ENCODE assay signal across 9 cellular contexts in the genomic region with DNA sequence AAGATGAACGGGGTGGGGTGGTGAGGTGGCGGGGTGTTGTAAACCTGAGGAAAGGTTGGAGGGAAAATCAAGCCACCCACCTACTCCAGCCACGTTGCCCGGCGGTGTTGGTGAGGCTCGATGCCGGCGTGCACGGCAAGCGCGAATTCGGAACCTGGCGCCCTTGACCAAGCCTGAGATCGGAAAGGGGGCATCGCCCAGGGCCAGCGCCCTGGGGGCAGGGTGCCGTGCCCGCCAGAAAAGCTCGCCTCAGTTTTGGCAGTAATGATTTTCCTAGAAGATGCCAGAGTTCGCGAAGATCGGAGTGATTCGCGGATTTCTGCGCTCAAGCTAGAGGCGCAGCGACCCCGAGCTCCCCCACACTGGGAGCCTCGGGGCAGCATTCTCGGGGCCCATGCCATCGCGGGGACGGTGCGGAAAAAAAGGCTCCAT. TPM values are rescaled to one million over a fixed set of nuclear protein-coding genes. Genes with fewer than 3 reads are reported as not detected.
DNase-seq lines count a peak whose midpoint lies in the region; ATAC-seq and TF ChIP-seq lines count a peak whose summit lies in the region.
"Had no signal": no experiment of that assay in that cellular context is flagged by ENCODE, and none has a peak within 500 bp of the region (broad histone marks: within the 10 kb centered on the region; RNA-seq: fewer than 3 reads in every experiment).

No MANE protein-coding gene starts in this region.

- CTCF ChIA-PET in activated naive CD4-positive, alpha-beta T cell treated with anti-CD3 and anti-CD28 coated beads, Interleukin-2, amount 10 ng/mL, durations not matched to agents 7 days and 5 days (lab: Charles Lee): no interaction called here

- peak overlapping the region; percentile 34 to 81 (median 65) for H3K4me3 ChIP-seq in Peyer's patch
- peak overlapping the region; percentile 72 for H3K4me3 ChIP-seq in osteoblast (ENCODE audit: insufficient read depth, low read length)

- DNase-seq in AG20443 (ENCODE audit: low spot score): peak; percentile 23
- DNase-seq in Peyer's patch: peak in 2 of 3 donors; percentile 52 to 61
- DNase-seq in head of caudate nucleus: peak in 35 of 42 donors; percentile 17 to 71 (median 38)
- DNase-seq in osteoblast (ENCODE audit: insufficient read length, low spot score, missing footprints): no peak
- DNase-seq in activated naive CD4-positive, alpha-beta T cell treated with anti-CD3 and anti-CD28 coated beads, Interleukin-2, amount 10 ng/mL, durations not matched to agents 7 days and 5 days: no peak
- DNase-seq in stimulated activated CD4-positive, alpha-beta T cell treated with anti-CD3 and anti-CD28 coated beads, Interleukin-2, amount 100 ng/mL, for 48 hours: no peak

- H3K36me3 ChIP-seq in Peyer's patch (no peaks in the 10 kb centered on the region), osteoblast (ENCODE audit: insufficient read depth, low read length) (no peaks in the 10 kb centered on the region)

- H3K27ac ChIP-seq in Peyer's patch (peak overlapping the region; percentile 57 to 88 (median 78)), osteoblast (ENCODE audit: low read depth, low read length) (no peak overlapping the region)
- H3K27ac ChIP-seq: SK-N-MC had no signal

- peaks cover 8% of the 10 kb centered on the region for H3K4me1 Mint-ChIP-seq in activated naive CD4-positive, alpha-beta T cell treated with anti-CD3 and anti-CD28 coated beads, Interleukin-2, amount 10 ng/mL, durations not matched to agents 7 days and 5 days

- H3K9me3 Mint-ChIP-seq in activated naive CD4-positive, alpha-beta T cell treated with anti-CD3 and anti-CD28 coated beads, Interleukin-2, amount 10 ng/mL, durations not matched to agents 7 days and 5 days: no peaks in the 10 kb centered on the region

- H3K4me1 ChIP-seq in Peyer's patch (peaks cover 0 to 24% (median 3%) of the 10 kb centered on the region in 4 donors), osteoblast (ENCODE audit: insufficient read depth, low read length) (peaks cover 31% of the 10 kb centered on the region)

- no peak for TF ChIP-seq CTCF in Peyer's patch (IDR thresholded peaks at IDR 0.05)
- TF ChIP-seq CTCF in osteoblast (IDR thresholded peaks at IDR 0.05; ENCODE audit: extremely low read depth, low read depth, low read length): no peak

- H2AFZ ChIP-seq in osteoblast (ENCODE audit: low read length): peak overlapping the region; percentile 69

- intact Hi-C loops in head of caudate nucleus (cut with DNase I): loop anchor here (10.0 kb wide), 1 partner anchor 314 kb away; no protein-coding TSS in a partner anchor

- H3K27ac Mint-ChIP-seq in activated naive CD4-positive, alpha-beta T cell treated with anti-CD3 and anti-CD28 coated beads, Interleukin-2, amount 10 ng/mL, durations not matched to agents 7 days and 5 days: no peak overlapping the region

- no peaks in the 10 kb centered on the region for H4K20me1 ChIP-seq in osteoblast (ENCODE audit: insufficient read depth, low read length)

- peak overlapping the region; percentile 87 for H3K4me2 ChIP-seq in osteoblast (ENCODE audit: insufficient read depth, low read length)

- no peaks in the 10 kb centered on the region for H3K36me3 Mint-ChIP-seq in activated naive CD4-positive, alpha-beta T cell treated with anti-CD3 and anti-CD28 coated beads, Interleukin-2, amount 10 ng/mL, durations not matched to agents 7 days and 5 days

- no peak overlapping the region for H3K4me3 Mint-ChIP-seq in activated naive CD4-positive, alpha-beta T cell treated with anti-CD3 and anti-CD28 coated beads, Interleukin-2, amount 10 ng/mL, durations not matched to agents 7 days and 5 days

- peaks cover 53% of the 10 kb centered on the region for H3K27me3 Mint-ChIP-seq in activated naive CD4-positive, alpha-beta T cell treated with anti-CD3 and anti-CD28 coated beads, Interleukin-2, amount 10 ng/mL, durations not matched to agents 7 days and 5 days

- H3K9me3 ChIP-seq in Peyer's patch: no peaks in the 10 kb centered on the region
- H3K9me3 ChIP-seq in osteoblast (ENCODE audit: low read depth, low read length): no peaks in the 10 kb centered on the region

- ATAC-seq in HG03520 (IDR thresholded peaks at IDR 0.05; ENCODE audit: unreplicated experiment) (no peak), HG02678 (IDR thresholded peaks at IDR 0.05; ENCODE audit: unreplicated experiment) (no peak)

- no peak for TF ChIP-seq POLR2A in Peyer's patch (IDR thresholded peaks at IDR 0.05)

- no peaks in the 10 kb centered on the region for H3K27me3 ChIP-seq in Peyer's patch
- peaks cover 28% of the 10 kb centered on the region for H3K27me3 ChIP-seq in osteoblast (ENCODE audit: insufficient read depth, low read length)

- H3K79me2 ChIP-seq in osteoblast (ENCODE audit: insufficient read depth, low read length): no peaks in the 10 kb centered on the region

RNA-seq across cellular contexts. Expression of gene STXBP6, which starts 0.8 kb away (rescaled TPM):
- 10 to 100 TPM; 10.7 to 62.8 (median 55.9) TPM for total RNA-seq in Peyer's patch
- total RNA-seq in osteoblast: 2.9 and 5.8 TPM in 2 replicates

Comparison
In these comparisons a context has a peak if more than half of its experiments do, and no peak if none do; other contexts are left out.
1. DNase-seq: peak in AG20443 (single experiment), Peyer's patch (2 of 3) and head of caudate nucleus (35 of 42); none in osteoblast (single experiment), activated naive CD4-positive, alpha-beta T cell treated with anti-CD3 and anti-CD28 coated beads, Interleukin-2, amount 10 ng/mL, durations not matched to agents 7 days and 5 days (single experiment) and stimulated activated CD4-positive, alpha-beta T cell treated with anti-CD3 and anti-CD28 coated beads, Interleukin-2, amount 100 ng/mL, for 48 hours (0 of 2).